In the genomic region with DNA sequence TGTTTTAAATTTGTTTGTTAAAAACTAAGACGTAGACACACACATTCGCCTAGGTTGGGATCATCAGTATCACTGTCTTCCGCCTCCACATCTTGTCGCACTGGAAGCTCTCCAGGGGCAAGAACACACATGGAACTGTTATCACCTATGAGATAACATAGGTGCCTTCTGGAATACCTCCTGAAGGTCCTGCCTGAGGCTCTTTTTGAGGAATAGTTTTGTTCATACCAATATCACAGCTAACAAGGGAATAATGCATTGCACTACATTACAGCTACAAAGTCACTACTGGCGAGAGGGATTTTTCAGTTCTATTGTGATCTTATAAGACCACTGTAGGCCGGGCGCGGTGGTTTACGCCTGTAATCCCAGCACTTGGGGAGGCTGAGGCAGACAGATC, we compare ENCODE assay signal across 20 cellular contexts. TPM values are rescaled to one million over a fixed set of nuclear protein-coding genes. Genes with fewer than 3 reads are reported as not detected.
DNase-seq lines count a peak whose midpoint lies in the region; FAIRE-seq and TF ChIP-seq lines count a peak whose summit lies in the region.
"Had no signal": no experiment of that assay in that cellular context is flagged by ENCODE, and none has a peak within 500 bp of the region (broad histone marks: within the 10 kb centered on the region; RNA-seq: fewer than 3 reads in every experiment).

No MANE protein-coding gene starts in this region.

- no peak overlapping the region for H3K4me3 Mint-ChIP-seq in neural crest cell
- H3K4me3 Mint-ChIP-seq: B cell; CD4-positive, alpha-beta T cell; CD8-positive, alpha-beta T cell had no signal

- H3K4me1 Mint-ChIP-seq in neural crest cell: no peaks in the 10 kb centered on the region
- H3K4me1 Mint-ChIP-seq: B cell had no signal

- H3K27me3 Mint-ChIP-seq in neural crest cell (ENCODE audit: low read depth): no peaks in the 10 kb centered on the region
- H3K27me3 Mint-ChIP-seq: B cell; CD4-positive, alpha-beta T cell had no signal

- H3K36me3 Mint-ChIP-seq in neural crest cell (ENCODE audit: low read depth): peaks cover 6% of the 10 kb centered on the region

- no peak overlapping the region for H3K27ac ChIP-seq in ascending aorta
- H3K27ac ChIP-seq: 22Rv1; A549; BLaER1 treated with 17β-estradiol and CSF1 and Interleukin-3, amounts not matched to agents 10 nM and 100 nM; C4-2B had no signal

- H3K27ac Mint-ChIP-seq in neural crest cell (ENCODE audit: unreplicated experiment): peak overlapping the region; percentile 64
- H3K27ac Mint-ChIP-seq: B cell; CD4-positive, alpha-beta T cell; CD8-positive, alpha-beta T cell had no signal

- H3K9me3 ChIP-seq in ascending aorta: no peaks in the 10 kb centered on the region
- H3K9me3 ChIP-seq: A549; BLaER1 treated with 17β-estradiol and CSF1 and Interleukin-3, amounts not matched to agents 10 nM and 100 nM; Caco-2 had no signal

- DNase-seq in NCI-H226: peak; percentile 9
- DNase-seq in neural crest cell (ENCODE audit: low read depth, low spot score): no peak
- no peak for DNase-seq in urothelium cell line (ENCODE audit: low spot score)
- no peak for DNase-seq in ascending aorta (ENCODE audit: low spot score in 2 of 2)
- DNase-seq in middle frontal gyrus (ENCODE audit: extremely low spot score, low spot score): no peak
- DNase-seq: AML-193; Caco-2; Calu3; CD4-positive, alpha-beta T cell; CD8-positive, alpha-beta T cell; DMS79 treated with DMSO at 0.1 percent for 48 hours; GF-D8 had no signal

- no peaks in the 10 kb centered on the region for H3K27me3 ChIP-seq in ascending aorta
- H3K27me3 ChIP-seq: BLaER1 treated with 17β-estradiol and CSF1 and Interleukin-3, amounts not matched to agents 10 nM and 100 nM had no signal

- no peak overlapping the region for H3K4me3 ChIP-seq in ascending aorta
- H3K4me3 ChIP-seq: A549; BLaER1 treated with 17β-estradiol and CSF1 and Interleukin-3, amounts not matched to agents 10 nM and 100 nM had no signal

- TF ChIP-seq CTCF in neural crest cell (conservative IDR thresholded peaks at IDR 0.05) (no peak), ascending aorta (IDR thresholded peaks at IDR 0.05) (no peak)

- peak; percentile 35 for FAIRE-seq in urothelium cell line (lab: Jason Lieb, UNC)
- FAIRE-seq: D721Med, GM12891, GM19239 had no signal

- H3K36me3 ChIP-seq in ascending aorta: peaks cover 2 to 7% of the 10 kb centered on the region in 2 donors

- H3K4me1 ChIP-seq in ascending aorta: no peaks in the 10 kb centered on the region
- H3K4me1 ChIP-seq: A549, Caco-2 had no signal

- H3K9me3 Mint-ChIP-seq in neural crest cell: no peaks in the 10 kb centered on the region
- H3K9me3 Mint-ChIP-seq: CD4-positive, alpha-beta T cell; CD8-positive, alpha-beta T cell had no signal

- intact Hi-C loops in ascending aorta (cut with DNase I): no loop called here

RNA-seq across cellular contexts. Expression of gene ZWILCH, which starts 29.9 kb away (rescaled TPM):
- total RNA-seq in neural crest cell: 30.9 and 32.1 TPM in 2 replicates
- total RNA-seq in ascending aorta: 2.3 TPM

RNA-seq across cellular contexts. Expression of gene RPL4, which starts 30.4 kb away (rescaled TPM):
- total RNA-seq in neural crest cell (3,194 and 3,277 TPM in 2 replicates), ascending aorta (2,799 TPM)

RNA-seq across cellular contexts. Expression of gene LCTL, which starts 30.7 kb away (rescaled TPM):
- total RNA-seq in neural crest cell (2.1 and 2.7 TPM in 2 replicates), ascending aorta (not detected)
- total RNA-seq: B cell; Caco-2; CD4-positive, alpha-beta T cell; CD8-positive, alpha-beta T cell had no signal

RNA-seq across cellular contexts. Expression of gene SNAPC5, which starts 37.5 kb away (rescaled TPM):
- total RNA-seq in neural crest cell (22.9 and 23.3 TPM in 2 replicates), ascending aorta (3.7 TPM)
